Comparison of ENCODE assay signal across 8 cellular contexts in genomic region chr3:46986782-46987484, GRCh38. TPM values are rescaled to one million over a fixed set of nuclear protein-coding genes. Genes with fewer than 3 reads are reported as not detected.
DNase-seq lines count a peak whose midpoint lies in the region; ATAC-seq, FAIRE-seq and TF ChIP-seq lines count a peak whose summit lies in the region.

No MANE protein-coding gene starts in this region.

- CTCF ChIA-PET in activated CD8-positive, alpha-beta T cell treated with anti-CD3 and anti-CD28 coated beads for 36 hours (lab: Charles Lee), result interaction anchor here (0.9 to 2.1 kb wide), 4 partner anchors 11 to 78 kb away, joined by 3 to 5 read pairs (median 4); no protein-coding TSS in a partner anchor
- CTCF ChIA-PET in HEK293T (lab: Yijun Ruan, JAX), result interaction anchor here (1.0 kb wide), 1 partner anchor 12 kb away, joined by 3 read pairs; no protein-coding TSS in a partner anchor

- H3K36me3 Mint-ChIP-seq in GM23338 (ENCODE audit: low read depth), result peaks cover 6% of the 10 kb centered on the region; the same call in 1 of the 3 replicates
- peaks cover 19% of the 10 kb centered on the region for H3K36me3 Mint-ChIP-seq in activated CD8-positive, alpha-beta T cell treated with anti-CD3 and anti-CD28 coated beads for 36 hours (ENCODE audit: low read depth)

- ATAC-seq in GM23338 (peak; percentile 44), GM21381 (IDR thresholded peaks at IDR 0.05; ENCODE audit: unreplicated experiment) (no peak), HG03342 (IDR thresholded peaks at IDR 0.05; ENCODE audit: unreplicated experiment) (no peak), GM18858 (IDR thresholded peaks at IDR 0.05; ENCODE audit: unreplicated experiment) (no peak)
- ATAC-seq in activated CD8-positive, alpha-beta T cell treated with anti-CD3 and anti-CD28 coated beads for 36 hours, result no peak

- POLR2A ChIA-PET in activated CD8-positive, alpha-beta T cell treated with anti-CD3 and anti-CD28 coated beads for 36 hours (lab: Charles Lee), result interaction anchor here (0.5 to 3.6 kb wide), 7 partner anchors 8 to 1177 kb away, joined by 3 to 21 read pairs (median 4); partner anchors contain the start of gene NBEAL2
- POLR2A ChIA-PET in HEK293T (lab: Yijun Ruan, JAX), result no interaction called here

- H3K27me3 ChIP-seq in GM23338 (ENCODE audit: insufficient read depth), result no peaks in the 10 kb centered on the region

- H2AFZ ChIP-seq in GM23338, result no peak overlapping the region

- H4K20me1 ChIP-seq in GM23338 (replicated peaks; ENCODE audit: insufficient read depth), result peaks cover 5% of the 10 kb centered on the region

- TF ChIP-seq CTCF in 22Rv1 (IDR thresholded peaks at IDR 0.05) (no peak), GM23338 (conservative IDR thresholded peaks at IDR 0.05; ENCODE audit: low read depth in 2 of 2) (peak in 1 of 2 experiments; percentile 2; a peak in 1 of 4 replicates), kidney (IDR thresholded peaks at IDR 0.05; ENCODE audit: borderline replicate concordance, extremely low read depth, insufficient read depth) (no peak)
- no peak for TF ChIP-seq CTCF in activated CD8-positive, alpha-beta T cell treated with anti-CD3 and anti-CD28 coated beads for 36 hours (IDR thresholded peaks at IDR 0.05)

- H3K36me3 ChIP-seq in GM23338 (ENCODE audit: insufficient read depth), result no peaks in the 10 kb centered on the region
- H3K36me3 ChIP-seq in kidney (ENCODE audit: control insufficient read depth in 1 of 2, insufficient read depth in 2 of 2, low read length in 2 of 2), result peaks cover 2 to 3% of the 10 kb centered on the region in 2 donors

- H3K9me2 ChIP-seq in GM23338 (ENCODE audit: insufficient read depth), result 0 out of 2 replicates have a peak, but pooled peaks cover 4% of the 10 kb centered on the region

- H3K79me2 ChIP-seq in GM23338 (replicated peaks; ENCODE audit: insufficient read depth), result 0 out of 2 replicates have a peak, but pooled peaks cover 4% of the 10 kb centered on the region

- peaks cover 15% of the 10 kb centered on the region for H3K27me3 Mint-ChIP-seq in GM23338 (ENCODE audit: insufficient read depth, low read depth, poor library complexity)
- H3K27me3 Mint-ChIP-seq in activated CD8-positive, alpha-beta T cell treated with anti-CD3 and anti-CD28 coated beads for 36 hours, result no peaks in the 10 kb centered on the region

- 0 out of 2 replicates have a peak, but pooled peaks cover 4% of the 10 kb centered on the region for H3F3A ChIP-seq in GM23338 (replicated peaks; ENCODE audit: low read depth)

- H3K27ac Mint-ChIP-seq in GM23338, result no peak overlapping the region; the same call in 1 of the 2 replicates
- H3K27ac Mint-ChIP-seq in activated CD8-positive, alpha-beta T cell treated with anti-CD3 and anti-CD28 coated beads for 36 hours, result peak overlapping the region; percentile 89

- peaks cover 3% of the 10 kb centered on the region; the same call in 2 of the 3 replicates for H3K9me3 Mint-ChIP-seq in GM23338
- H3K9me3 Mint-ChIP-seq in activated CD8-positive, alpha-beta T cell treated with anti-CD3 and anti-CD28 coated beads for 36 hours, result no peaks in the 10 kb centered on the region

- H3K9me3 ChIP-seq in kidney (ENCODE audit: control insufficient read depth in 1 of 2, low read length in 2 of 2), result no peaks in the 10 kb centered on the region

- H3K4me2 ChIP-seq in GM23338, result peak overlapping the region; percentile 67

- DNase-seq in GM23338 (ENCODE audit: low spot score) (peak; percentile 44), kidney (peak; percentile 52), HEK293T (ENCODE audit: extremely low spot score) (no peak)
- DNase-seq in activated CD8-positive, alpha-beta T cell treated with anti-CD3 and anti-CD28 coated beads for 36 hours, result no peak

- peaks cover 40% of the 10 kb centered on the region for H3K4me1 Mint-ChIP-seq in GM23338
- H3K4me1 Mint-ChIP-seq in activated CD8-positive, alpha-beta T cell treated with anti-CD3 and anti-CD28 coated beads for 36 hours (ENCODE audit: low read depth), result peaks cover 68% of the 10 kb centered on the region

- H3K9ac ChIP-seq in kidney (ENCODE audit: low read length in 2 of 2), result no peak overlapping the region

- FAIRE-seq in kidney (lab: Jason Lieb, UNC), result no peak

- peak overlapping the region; percentile 51 for H3K27ac ChIP-seq in 22Rv1
- H3K27ac ChIP-seq in GM23338 (ENCODE audit: low read depth), result no peak overlapping the region
- H3K27ac ChIP-seq in kidney (ENCODE audit: low read depth in 2 of 2, low read length in 2 of 2), result no peak overlapping the region

- H3K4me1 ChIP-seq in GM23338 (ENCODE audit: insufficient read depth) (peaks cover 13% of the 10 kb centered on the region), kidney (ENCODE audit: control insufficient read depth in 1 of 2, insufficient read depth in 1 of 2, low read depth in 1 of 2, low read length in 2 of 2) (peaks cover 0 to 20% of the 10 kb centered on the region in 2 donors)

- no peak overlapping the region for H3K4me3 Mint-ChIP-seq in GM23338
- peak overlapping the region; percentile 67 for H3K4me3 Mint-ChIP-seq in activated CD8-positive, alpha-beta T cell treated with anti-CD3 and anti-CD28 coated beads for 36 hours

- intact Hi-C loops in activated CD8-positive, alpha-beta T cell treated with anti-CD3 and anti-CD28 coated beads for 36 hours (cut with micrococcal nuclease), result no loop called here
- intact Hi-C loops in kidney (cut with DNase I), result no loop called here

- H3K4me3 ChIP-seq in GM23338 (peak overlapping the region; percentile 28; the same call in 1 of the 2 replicates), kidney (ENCODE audit: low read length in 2 of 2) (no peak overlapping the region)

TF ChIP-seq in GM23338, 12 proteins besides CTCF, POLR2A, EP300 and RAD21 (continues in another document):
- no peak for TF ChIP-seq NANOG (IDR thresholded peaks at IDR 0.05; ENCODE audit: borderline replicate concordance)
- TF ChIP-seq POLR2AphosphoS5 (IDR thresholded peaks at IDR 0.05; ENCODE audit: low read depth), result no peak
- no peak for TF ChIP-seq ZNF331 (CRISPR knock-in tag; IDR thresholded peaks at IDR 0.05; ENCODE audit: low read depth)

TF ChIP-seq in HEK293T, 16 proteins besides CTCF, POLR2A, EP300 and RAD21:
- TF ChIP-seq FOXK2 (IDR thresholded peaks at IDR 0.05), result no peak
- TF ChIP-seq FOXA1 (IDR thresholded peaks at IDR 0.05), result no peak
- TF ChIP-seq ELF4 (IDR thresholded peaks at IDR 0.05), result no peak
- TF ChIP-seq SP1 (IDR thresholded peaks at IDR 0.05), result no peak
- no peak for TF ChIP-seq FOXM1 (IDR thresholded peaks at IDR 0.05; ENCODE audit: borderline replicate concordance)
- no peak for TF ChIP-seq ARNT (IDR thresholded peaks at IDR 0.05)
- no peak for TF ChIP-seq ZNF384 (IDR thresholded peaks at IDR 0.05)
- TF ChIP-seq, protein P1, sequence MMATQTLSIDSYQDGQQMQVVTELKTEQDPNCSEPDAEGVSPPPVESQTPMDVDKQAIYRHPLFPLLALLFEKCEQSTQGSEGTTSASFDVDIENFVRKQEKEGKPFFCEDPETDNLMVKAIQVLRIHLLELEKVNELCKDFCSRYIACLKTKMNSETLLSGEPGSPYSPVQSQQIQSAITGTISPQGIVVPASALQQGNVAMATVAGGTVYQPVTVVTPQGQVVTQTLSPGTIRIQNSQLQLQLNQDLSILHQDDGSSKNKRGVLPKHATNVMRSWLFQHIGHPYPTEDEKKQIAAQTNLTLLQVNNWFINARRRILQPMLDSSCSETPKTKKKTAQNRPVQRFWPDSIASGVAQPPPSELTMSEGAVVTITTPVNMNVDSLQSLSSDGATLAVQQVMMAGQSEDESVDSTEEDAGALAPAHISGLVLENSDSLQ (IDR thresholded peaks at IDR 0.05), result no peak
- no peak for TF ChIP-seq TARDBP (IDR thresholded peaks at IDR 0.05)
- TF ChIP-seq SUZ12 (IDR thresholded peaks at IDR 0.05), result no peak
- TF ChIP-seq CTBP1 (IDR thresholded peaks at IDR 0.05; ENCODE audit: borderline replicate concordance), result no peak
- TF ChIP-seq L3MBTL2 (conservative IDR thresholded peaks at IDR 0.05), result no peak
- TF ChIP-seq NFRKB (IDR thresholded peaks at IDR 0.05), result no peak
TF ChIP-seq in HEK293T: peak in this region for 0.

RNA-seq across cellular contexts. Expression of gene NBEAL2, which starts 7.5 kb away (rescaled TPM):
- total RNA-seq in GM23338 (2014; rRNA removed; shearing (Covaris generic)), result 66.1 and 79.9 TPM in 2 replicates
- polyA plus RNA-seq in GM23338 (2016; fragmentation: Nextera tagmentation; extraction: Ambion mirVana) (13.5 and 14.0 TPM in 2 replicates), kidney (ENCODE audit: insufficient read depth, low read depth, low replicate concordance) (25.7 TPM)
- 10 to 100 TPM; 58.9 to 63.7 TPM for total RNA-seq in activated CD8-positive, alpha-beta T cell treated with anti-CD3 and anti-CD28 coated beads for 36 hours
- 82.8 TPM for total RNA-seq in kidney

RNA-seq across cellular contexts. Expression of gene CCDC12, which starts 10.4 kb away (rescaled TPM):
- 35.1 and 42.9 TPM in 2 replicates for total RNA-seq in GM23338 (2014; rRNA removed; shearing (Covaris generic))
- polyA plus RNA-seq in GM23338 (2016; fragmentation: Nextera tagmentation; extraction: Ambion mirVana) (133 and 136 TPM in 2 replicates), kidney (ENCODE audit: insufficient read depth, low read depth, low replicate concordance) (85.6 TPM)
- total RNA-seq in activated CD8-positive, alpha-beta T cell treated with anti-CD3 and anti-CD28 coated beads for 36 hours, result 10 to 100 TPM; 51.2 to 51.6 TPM
- total RNA-seq in kidney, result 59.7 TPM

Comparison
In these comparisons a context has a peak if more than half of its experiments do, and no peak if none do; other contexts are left out.
1. DNase-seq: peak in GM23338 (single experiment) and kidney (single experiment); none in activated CD8-positive, alpha-beta T cell treated with anti-CD3 and anti-CD28 coated beads for 36 hours (single experiment) and HEK293T (single experiment).